ENCODE assay signal across 1 cellular context in genomic region chr6:2934057-2934456, GRCh38.
TF ChIP-seq lines count a peak whose summit lies in the region.

No MANE protein-coding gene starts in this region.

TF ChIP-seq in K562, 482 proteins besides CTCF, POLR2A, EP300 and RAD21:
- no peak for TF ChIP-seq MCM3 (IDR thresholded peaks at IDR 0.05)
- no peak for TF ChIP-seq ZNF124 (CRISPR knock-in tag; IDR thresholded peaks at IDR 0.05)
- peak; percentile 51 for TF ChIP-seq NFE2L1 (tag; IDR thresholded peaks at IDR 0.05; ENCODE audit: borderline replicate concordance, low read depth)
- no peak for TF ChIP-seq HLTF (IDR thresholded peaks at IDR 0.05)
- TF ChIP-seq SIN3B (IDR thresholded peaks at IDR 0.05; ENCODE audit: low read depth) = no peak
- TF ChIP-seq MAFG (tag; conservative IDR thresholded peaks at IDR 0.05) = peak; percentile 49
- no peak for TF ChIP-seq BMI1 (IDR thresholded peaks at IDR 0.05; ENCODE audit: low read length)
- TF ChIP-seq ZNF408 (CRISPR knock-in tag; IDR thresholded peaks at IDR 0.05; ENCODE audit: low read depth) = no peak
- TF ChIP-seq MAFF (IDR thresholded peaks at IDR 0.05; ENCODE audit: low read length) = 0 out of 2 replicates have a peak, but pooled peaks have one; percentile 2
- no peak for TF ChIP-seq ATF4 (CRISPR knock-in tag; IDR thresholded peaks at IDR 0.05)
- no peak for TF ChIP-seq RFX7 (CRISPR knock-in tag; IDR thresholded peaks at IDR 0.05)
- TF ChIP-seq, protein P1, sequence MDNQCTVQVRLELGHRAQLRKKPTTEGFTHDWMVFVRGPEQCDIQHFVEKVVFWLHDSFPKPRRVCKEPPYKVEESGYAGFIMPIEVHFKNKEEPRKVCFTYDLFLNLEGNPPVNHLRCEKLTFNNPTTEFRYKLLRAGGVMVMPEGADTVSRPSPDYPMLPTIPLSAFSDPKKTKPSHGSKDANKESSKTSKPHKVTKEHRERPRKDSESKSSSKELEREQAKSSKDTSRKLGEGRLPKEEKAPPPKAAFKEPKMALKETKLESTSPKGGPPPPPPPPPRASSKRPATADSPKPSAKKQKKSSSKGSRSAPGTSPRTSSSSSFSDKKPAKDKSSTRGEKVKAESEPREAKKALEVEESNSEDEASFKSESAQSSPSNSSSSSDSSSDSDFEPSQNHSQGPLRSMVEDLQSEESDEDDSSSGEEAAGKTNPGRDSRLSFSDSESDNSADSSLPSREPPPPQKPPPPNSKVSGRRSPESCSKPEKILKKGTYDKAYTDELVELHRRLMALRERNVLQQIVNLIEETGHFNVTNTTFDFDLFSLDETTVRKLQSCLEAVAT (IDR thresholded peaks at IDR 0.05) = no peak
- TF ChIP-seq ZNF589 (CRISPR knock-in tag; IDR thresholded peaks at IDR 0.05; ENCODE audit: low read depth) = no peak
- TF ChIP-seq ZNF316 (IDR thresholded peaks at IDR 0.05) = 0 out of 2 replicates have a peak, but pooled peaks have one; percentile 30
- no peak for TF ChIP-seq ZNF717 (CRISPR knock-in tag; IDR thresholded peaks at IDR 0.05)
- no peak for TF ChIP-seq POU5F1 (IDR thresholded peaks at IDR 0.05; ENCODE audit: borderline replicate concordance, low read depth, low read length, partially characterized antibody)
TF ChIP-seq in K562: peak in this region for 4.
